1 cellular context compared by ENCODE assay signal in the genomic region with DNA sequence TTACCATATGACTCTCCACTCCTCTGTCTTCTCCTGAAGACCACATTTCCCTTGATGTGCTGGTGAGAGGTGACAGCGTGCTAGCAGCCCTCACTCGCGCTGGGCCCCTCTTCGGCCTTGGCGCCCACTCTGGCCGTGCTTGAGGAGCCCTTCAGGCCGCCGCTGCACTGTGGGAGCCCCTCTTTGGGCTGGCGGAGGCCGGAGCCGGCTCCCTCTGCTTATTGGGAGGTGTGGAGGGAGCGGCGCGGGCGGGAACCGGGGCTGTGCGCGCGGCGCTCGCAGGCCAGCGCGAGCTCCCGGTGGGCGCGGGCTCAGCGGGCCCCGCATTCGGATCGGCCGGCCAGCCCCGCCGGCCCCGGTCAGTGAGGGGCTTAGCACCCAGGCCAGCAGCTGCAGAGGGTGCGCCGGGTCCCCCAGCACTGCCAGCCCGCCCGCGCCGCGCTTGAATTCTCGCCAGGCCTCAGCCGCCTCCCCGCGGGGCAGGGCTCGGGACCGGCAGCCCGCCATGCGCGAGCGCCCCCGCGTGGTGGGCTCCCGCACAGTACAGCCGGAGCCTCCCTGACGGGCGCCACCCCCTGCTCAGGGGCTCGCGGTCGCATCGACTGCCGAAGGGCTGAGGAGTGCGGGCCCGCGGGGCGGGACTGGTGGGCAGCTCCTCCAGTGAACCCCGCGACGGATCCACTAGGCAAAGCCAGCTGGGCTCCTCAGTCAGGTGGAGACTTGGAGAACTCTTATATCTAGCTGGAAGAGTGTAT.
TF ChIP-seq lines count a peak whose summit lies in the region.

No MANE protein-coding gene starts in this region.

TF ChIP-seq in WTC11, 78 proteins besides CTCF, POLR2A, EP300 and RAD21 (continued from another document):
- TF ChIP-seq, protein P1, sequence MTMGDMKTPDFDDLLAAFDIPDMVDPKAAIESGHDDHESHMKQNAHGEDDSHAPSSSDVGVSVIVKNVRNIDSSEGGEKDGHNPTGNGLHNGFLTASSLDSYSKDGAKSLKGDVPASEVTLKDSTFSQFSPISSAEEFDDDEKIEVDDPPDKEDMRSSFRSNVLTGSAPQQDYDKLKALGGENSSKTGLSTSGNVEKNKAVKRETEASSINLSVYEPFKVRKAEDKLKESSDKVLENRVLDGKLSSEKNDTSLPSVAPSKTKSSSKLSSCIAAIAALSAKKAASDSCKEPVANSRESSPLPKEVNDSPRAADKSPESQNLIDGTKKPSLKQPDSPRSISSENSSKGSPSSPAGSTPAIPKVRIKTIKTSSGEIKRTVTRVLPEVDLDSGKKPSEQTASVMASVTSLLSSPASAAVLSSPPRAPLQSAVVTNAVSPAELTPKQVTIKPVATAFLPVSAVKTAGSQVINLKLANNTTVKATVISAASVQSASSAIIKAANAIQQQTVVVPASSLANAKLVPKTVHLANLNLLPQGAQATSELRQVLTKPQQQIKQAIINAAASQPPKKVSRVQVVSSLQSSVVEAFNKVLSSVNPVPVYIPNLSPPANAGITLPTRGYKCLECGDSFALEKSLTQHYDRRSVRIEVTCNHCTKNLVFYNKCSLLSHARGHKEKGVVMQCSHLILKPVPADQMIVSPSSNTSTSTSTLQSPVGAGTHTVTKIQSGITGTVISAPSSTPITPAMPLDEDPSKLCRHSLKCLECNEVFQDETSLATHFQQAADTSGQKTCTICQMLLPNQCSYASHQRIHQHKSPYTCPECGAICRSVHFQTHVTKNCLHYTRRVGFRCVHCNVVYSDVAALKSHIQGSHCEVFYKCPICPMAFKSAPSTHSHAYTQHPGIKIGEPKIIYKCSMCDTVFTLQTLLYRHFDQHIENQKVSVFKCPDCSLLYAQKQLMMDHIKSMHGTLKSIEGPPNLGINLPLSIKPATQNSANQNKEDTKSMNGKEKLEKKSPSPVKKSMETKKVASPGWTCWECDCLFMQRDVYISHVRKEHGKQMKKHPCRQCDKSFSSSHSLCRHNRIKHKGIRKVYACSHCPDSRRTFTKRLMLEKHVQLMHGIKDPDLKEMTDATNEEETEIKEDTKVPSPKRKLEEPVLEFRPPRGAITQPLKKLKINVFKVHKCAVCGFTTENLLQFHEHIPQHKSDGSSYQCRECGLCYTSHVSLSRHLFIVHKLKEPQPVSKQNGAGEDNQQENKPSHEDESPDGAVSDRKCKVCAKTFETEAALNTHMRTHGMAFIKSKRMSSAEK (CRISPR knock-in tag; IDR thresholded peaks at IDR 0.05; ENCODE audit: borderline replicate concordance) = no peak
- TF ChIP-seq ZNF317 (CRISPR knock-in tag; IDR thresholded peaks at IDR 0.05; ENCODE audit: borderline replicate concordance, low read depth) = no peak
- no peak for TF ChIP-seq KAT7 (CRISPR knock-in tag; IDR thresholded peaks at IDR 0.05; ENCODE audit: borderline replicate concordance)
TF ChIP-seq in WTC11: peak in this region for 0.
